In the genomic region with DNA sequence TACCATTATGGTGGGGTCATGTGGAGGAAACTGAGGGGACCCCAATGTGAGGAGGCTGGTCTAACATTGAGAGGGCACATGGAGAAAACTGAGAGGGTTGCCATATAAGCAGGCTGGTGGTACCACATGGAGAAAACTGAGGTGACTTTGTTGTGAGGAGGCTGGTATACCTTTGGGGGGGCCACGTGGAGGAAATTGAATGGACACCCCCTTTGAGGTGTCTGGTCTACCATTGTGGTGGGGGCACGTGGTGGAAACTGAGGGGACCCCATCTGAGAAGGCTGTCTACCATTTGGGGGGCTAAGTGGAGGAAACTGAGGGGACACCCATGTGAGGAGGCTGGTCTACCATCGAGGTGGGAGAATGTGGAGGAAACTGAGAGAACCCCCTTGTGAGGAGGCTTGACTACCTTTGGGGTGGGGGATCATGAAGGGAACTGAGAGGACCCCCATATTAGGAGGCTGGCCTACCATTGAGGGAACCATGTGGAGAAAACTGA, we compare ENCODE assay signal across 16 cellular contexts.
"Had no signal": no experiment of that assay in that cellular context is flagged by ENCODE, and none has a peak within 500 bp of the region (broad histone marks: within the 10 kb centered on the region; RNA-seq: fewer than 3 reads in every experiment).

No MANE protein-coding gene starts in this region.

- H3K4me3 ChIP-seq: cardiac muscle cell, coronary artery, gastroesophageal sphincter, SJCRH30, smooth muscle cell, testis had no signal

- H3K4me1 ChIP-seq: gastroesophageal sphincter, SJCRH30, testis had no signal

- H3K36me3 ChIP-seq: cardiac muscle cell, gastroesophageal sphincter, neutrophil, SJCRH30 had no signal

- H3K27me3 Mint-ChIP-seq: activated CD4-positive, alpha-beta memory T cell treated with anti-CD3 and anti-CD28 coated beads, Interleukin-2, amount 10 ng/mL, durations not matched to agents 7 days and 5 days had no signal

- H3K27ac ChIP-seq: cardiac muscle cell, coronary artery, epithelial cell of prostate, gastroesophageal sphincter, neutrophil, SJCRH30, testis had no signal

- DNase-seq: activated naive CD8-positive, alpha-beta T cell treated with anti-CD3 and anti-CD28 coated beads for 36 hours; effector CD8-positive, alpha-beta T cell; kidney; midbrain; naive B cell; right cardiac atrium; SJCRH30; stimulated activated naive CD8-positive, alpha-beta T cell treated with anti-CD3 and anti-CD28 coated beads, Interleukin-15, Interleukin-2, amounts not matched to agents 100 U/mL and 50 U/mL, for 24 hours; testis had no signal

- H3K9me3 ChIP-seq: neutrophil, SJCRH30, testis had no signal

- ATAC-seq: gastroesophageal sphincter; right cardiac atrium; stimulated activated naive CD8-positive, alpha-beta T cell treated with anti-CD3 and anti-CD28 coated beads, Interleukin-15, Interleukin-2, amounts not matched to agents 100 U/mL and 50 U/mL, for 24 hours had no signal

- H3K4me3 Mint-ChIP-seq: activated CD4-positive, alpha-beta memory T cell treated with anti-CD3 and anti-CD28 coated beads, Interleukin-2, amount 10 ng/mL, durations not matched to agents 7 days and 5 days; activated naive CD8-positive, alpha-beta T cell treated with anti-CD3 and anti-CD28 coated beads for 36 hours; naive B cell had no signal

- H3K27me3 ChIP-seq: cardiac muscle cell, neutrophil, SJCRH30, testis had no signal

- H3K4me1 Mint-ChIP-seq: activated CD4-positive, alpha-beta memory T cell treated with anti-CD3 and anti-CD28 coated beads, Interleukin-2, amount 10 ng/mL, durations not matched to agents 7 days and 5 days; activated naive CD8-positive, alpha-beta T cell treated with anti-CD3 and anti-CD28 coated beads for 36 hours; naive B cell had no signal

- H3K27ac Mint-ChIP-seq: activated CD4-positive, alpha-beta memory T cell treated with anti-CD3 and anti-CD28 coated beads, Interleukin-2, amount 10 ng/mL, durations not matched to agents 7 days and 5 days; activated naive CD8-positive, alpha-beta T cell treated with anti-CD3 and anti-CD28 coated beads for 36 hours; naive B cell had no signal
